Comparison of ENCODE assay signal across 9 cellular contexts in the genomic region with DNA sequence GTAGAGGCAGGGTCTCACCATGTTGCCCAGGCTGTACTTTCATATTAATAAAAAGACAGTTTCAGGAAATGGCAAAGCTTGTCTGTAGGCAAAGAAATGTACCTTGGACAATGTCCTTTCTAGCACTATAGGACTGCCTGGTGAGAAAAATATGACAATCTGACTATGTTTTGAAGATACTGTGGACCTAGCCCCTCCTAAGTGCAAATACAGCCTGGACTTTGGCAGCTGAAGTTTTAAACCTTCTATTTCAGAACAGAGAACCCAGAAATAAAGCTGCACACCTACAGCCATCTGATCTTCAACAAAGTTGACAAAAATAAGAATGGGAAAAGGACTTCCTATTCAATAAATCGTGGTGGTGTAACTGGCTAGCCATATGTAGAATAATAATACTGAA. TPM values are rescaled to one million over a fixed set of nuclear protein-coding genes. Genes with fewer than 3 reads are reported as not detected.
"Had no signal": no experiment of that assay in that cellular context is flagged by ENCODE, and none has a peak within 500 bp of the region (broad histone marks: within the 10 kb centered on the region; RNA-seq: fewer than 3 reads in every experiment).

No MANE protein-coding gene starts in this region.

- FAIRE-seq: G401.6, GM12878, GM12891, GM12892, GM18507, GM19239 had no signal

- H3K4me3 ChIP-seq: GM12878 had no signal

- DNase-seq: GDM1, GF-D8 had no signal

- ATAC-seq: GM12878 had no signal

RNA-seq across cellular contexts. Expression of gene IL17A, which starts 18.9 kb away (rescaled TPM):
- total RNA-seq: G401, GM12878 had no signal
- polyA plus RNA-seq: GM12878 had no signal
